Comparison of ENCODE assay signal across 19 cellular contexts in genomic region chr4:168999836-169000235, GRCh38. TPM values are rescaled to one million over a fixed set of nuclear protein-coding genes. Genes with fewer than 3 reads are reported as not detected.
DNase-seq lines count a peak whose midpoint lies in the region; ATAC-seq, FAIRE-seq and TF ChIP-seq lines count a peak whose summit lies in the region.
"Had no signal": no experiment of that assay in that cellular context is flagged by ENCODE, and none has a peak within 500 bp of the region (broad histone marks: within the 10 kb centered on the region; RNA-seq: fewer than 3 reads in every experiment).

No MANE protein-coding gene starts in this region.

- H3K4me1 ChIP-seq in Loucy (ENCODE audit: insufficient read depth, low read length, poor library complexity, severe bottlenecking): peaks cover 21% of the 10 kb centered on the region
- H3K4me1 ChIP-seq in astrocyte (ENCODE audit: insufficient read depth, low read length): no peaks in the 10 kb centered on the region
- no peaks in the 10 kb centered on the region for H3K4me1 ChIP-seq in foreskin keratinocyte
- peaks cover 3% of the 10 kb centered on the region for H3K4me1 ChIP-seq in neural progenitor cell

- H3K27me3 Mint-ChIP-seq in astrocyte (ENCODE audit: low read depth, unreplicated experiment) (no peaks in the 10 kb centered on the region), neural progenitor cell (ENCODE audit: insufficient read depth, low read depth) (no peaks in the 10 kb centered on the region)
- H3K27me3 Mint-ChIP-seq: B cell; CD4-positive, alpha-beta memory T cell had no signal

- H3K4me3 ChIP-seq in Loucy (ENCODE audit: low read length, poor library complexity, severe bottlenecking): no peak overlapping the region
- no peak overlapping the region for H3K4me3 ChIP-seq in astrocyte (ENCODE audit: insufficient read depth, low read depth, low read length)
- no peak overlapping the region for H3K4me3 ChIP-seq in neural progenitor cell
- H3K4me3 ChIP-seq: PC-9 had no signal

- H3K9me3 ChIP-seq in Loucy (ENCODE audit: insufficient read depth, low read depth, low read length) (no peaks in the 10 kb centered on the region), astrocyte (ENCODE audit: insufficient read depth, low read depth, low read length) (no peaks in the 10 kb centered on the region), neural progenitor cell (ENCODE audit: low read depth) (no peaks in the 10 kb centered on the region)

- H3K4me2 ChIP-seq in Loucy (ENCODE audit: low read depth, low read length, poor library complexity, severe bottlenecking): peak overlapping the region; percentile 51
- no peak overlapping the region for H3K4me2 ChIP-seq in astrocyte (ENCODE audit: low read length)
- H3K4me2 ChIP-seq in neural progenitor cell: no peak overlapping the region
- H3K4me2 ChIP-seq: PC-9 had no signal

- H4K20me1 ChIP-seq in Loucy (ENCODE audit: insufficient read depth, low read length, poor library complexity, severe bottlenecking) (peaks cover 19% of the 10 kb centered on the region), astrocyte (ENCODE audit: insufficient read depth, low read length) (no peaks in the 10 kb centered on the region), neural progenitor cell (ENCODE audit: low read depth) (peaks cover 14% of the 10 kb centered on the region)

- H3K79me2 ChIP-seq in Loucy (ENCODE audit: insufficient read depth, low read length) (peaks cover 27% of the 10 kb centered on the region), astrocyte (ENCODE audit: insufficient read depth, low read length) (no peaks in the 10 kb centered on the region), neural progenitor cell (ENCODE audit: low read depth) (peaks cover 26% of the 10 kb centered on the region)

- H3K9me2 ChIP-seq in Loucy (replicated peaks; ENCODE audit: low read depth, low read length): no peaks in the 10 kb centered on the region

- H3K9me3 Mint-ChIP-seq in astrocyte (ENCODE audit: unreplicated experiment) (no peaks in the 10 kb centered on the region), neural progenitor cell (no peaks in the 10 kb centered on the region)
- H3K9me3 Mint-ChIP-seq: CD4-positive, alpha-beta memory T cell had no signal

- no peak for TF ChIP-seq CTCF in Loucy (conservative IDR thresholded peaks at IDR 0.05; ENCODE audit: low read length)
- TF ChIP-seq CTCF in astrocyte (IDR thresholded peaks at IDR 0.05; ENCODE audit: insufficient read depth, low read depth, low read length): no peak
- no peak for TF ChIP-seq CTCF in foreskin keratinocyte (conservative IDR thresholded peaks at IDR 0.05)
- TF ChIP-seq CTCF in neural progenitor cell (IDR thresholded peaks at IDR 0.05): no peak

- H3K9ac ChIP-seq in Loucy (ENCODE audit: low read depth, low read length, poor library complexity, severe bottlenecking): peak overlapping the region; percentile 15
- no peak overlapping the region for H3K9ac ChIP-seq in astrocyte (ENCODE audit: low read length)
- no peak overlapping the region for H3K9ac ChIP-seq in neural progenitor cell

- H3K36me3 ChIP-seq in Loucy (ENCODE audit: insufficient read depth, low read length) (peaks cover 38% of the 10 kb centered on the region), astrocyte (ENCODE audit: insufficient read depth, low read length) (peaks cover 12% of the 10 kb centered on the region), neural progenitor cell (peaks cover 41% of the 10 kb centered on the region)

- H3K4me1 Mint-ChIP-seq in astrocyte (ENCODE audit: low read depth, unreplicated experiment) (peaks cover 10% of the 10 kb centered on the region), neural progenitor cell (peaks cover 5% of the 10 kb centered on the region)

- H3K27me3 ChIP-seq in Loucy (ENCODE audit: insufficient read depth, low read length, poor library complexity, severe bottlenecking) (no peaks in the 10 kb centered on the region), astrocyte (ENCODE audit: insufficient read depth, low read length) (no peaks in the 10 kb centered on the region), foreskin keratinocyte (no peaks in the 10 kb centered on the region), neural progenitor cell (no peaks in the 10 kb centered on the region)

- H3K4me3 Mint-ChIP-seq in astrocyte (ENCODE audit: unreplicated experiment) (no peak overlapping the region), neural progenitor cell (no peak overlapping the region)
- H3K4me3 Mint-ChIP-seq: B cell; CD4-positive, alpha-beta memory T cell had no signal

- H3F3A ChIP-seq in Loucy (ENCODE audit: low read depth) (no peaks in the 10 kb centered on the region), neural progenitor cell (ENCODE audit: low read depth) (no peaks in the 10 kb centered on the region)

- H3K27ac Mint-ChIP-seq in astrocyte (ENCODE audit: unreplicated experiment) (no peak overlapping the region), neural progenitor cell (no peak overlapping the region)
- H3K27ac Mint-ChIP-seq: B cell had no signal

- H2AFZ ChIP-seq in Loucy (ENCODE audit: low read length): no peak overlapping the region
- H2AFZ ChIP-seq in astrocyte (ENCODE audit: low read depth, low read length): no peak overlapping the region
- no peak overlapping the region for H2AFZ ChIP-seq in neural progenitor cell (replicated peaks)
- H2AFZ ChIP-seq: PC-9 had no signal

- FAIRE-seq in astrocyte (lab: Jason Lieb, UNC): no peak
- FAIRE-seq: GM12891 had no signal

- peaks cover 9% of the 10 kb centered on the region for H3K36me3 Mint-ChIP-seq in astrocyte (ENCODE audit: low read depth, unreplicated experiment)
- H3K36me3 Mint-ChIP-seq in neural progenitor cell: peaks cover 34% of the 10 kb centered on the region

- H3K27ac ChIP-seq in astrocyte (ENCODE audit: low read depth, low read length): no peak overlapping the region
- peak overlapping the region; percentile 41 for H3K27ac ChIP-seq in foreskin keratinocyte
- H3K27ac ChIP-seq in neural progenitor cell: peak overlapping the region; percentile 29
- H3K27ac ChIP-seq: PC-9 had no signal

- DNase-seq in astrocyte (ENCODE audit: low read depth) (peak; percentile 27), foreskin keratinocyte (no peak), neural progenitor cell (ENCODE audit: low spot score) (no peak), activated gamma-delta T cell (lab: John Stamatoyannopoulos, UW) (no peak), C1 segment of cervical spinal cord (lab: John Stamatoyannopoulos, UW) (no peak)
- DNase-seq: CD4-positive, alpha-beta memory T cell; DMS79; KBM-7; NCI-H1092; NCI-H1694 treated with DMSO at 0.1 percent for 48 hours; NCI-H446 treated with DMSO at 0.1 percent for 48 hours; NCI-H748 treated with DMSO at 0.1 percent for 48 hours; PC-9; SHP77 had no signal

- no peak for ATAC-seq in foreskin keratinocyte
- no peak for ATAC-seq in GM21619 (IDR thresholded peaks at IDR 0.05; ENCODE audit: unreplicated experiment)
- no peak for ATAC-seq in HG02852 (IDR thresholded peaks at IDR 0.05; ENCODE audit: unreplicated experiment)

RNA-seq across cellular contexts. Expression of gene CBR4, which starts 10.2 kb away (rescaled TPM):
- 16.5 and 16.8 TPM in 2 replicates for total RNA-seq in astrocyte
- total RNA-seq in foreskin keratinocyte: 13.0 and 14.0 TPM in 2 replicates
- 6.5 and 8.7 TPM in 2 replicates for polyA plus RNA-seq in foreskin keratinocyte
- 55.5 and 66.4 TPM in 2 replicates for total RNA-seq in neural progenitor cell (ENCODE audit: low replicate concordance)
